ENCODE assay signal across 8 cellular contexts in genomic region chr16:81778861-81779539, GRCh38. TPM values are rescaled to one million over a fixed set of nuclear protein-coding genes. Genes with fewer than 3 reads are reported as not detected.
DNase-seq lines count a peak whose midpoint lies in the region; ATAC-seq and TF ChIP-seq lines count a peak whose summit lies in the region.

PLCG2 (plus strand) TSS chr16:81779291; CDS start chr16:81785990, 6,699 bp downstream.

- TF ChIP-seq POLR2A in adrenal gland (IDR thresholded peaks at IDR 0.05): peak; percentile 9 to 57

- no peaks in the 10 kb centered on the region for H4K20me1 ChIP-seq in DOHH2 (ENCODE audit: control insufficient read depth, insufficient read depth, low read depth, low read length)

- H3K36me3 ChIP-seq in DOHH2 (ENCODE audit: control insufficient read depth, low read length): peaks cover 43% of the 10 kb centered on the region
- no peaks in the 10 kb centered on the region for H3K36me3 ChIP-seq in adrenal gland (replicated peaks in 1 of 2)
- H3K36me3 ChIP-seq in iPS DF 6.9 (ENCODE audit: control insufficient read depth, insufficient read depth, low read length): no peaks in the 10 kb centered on the region
- H3K36me3 ChIP-seq in skeletal muscle tissue (ENCODE audit: control insufficient read depth in 3 of 3, insufficient read depth in 3 of 3, low read length in 3 of 3): no peaks in the 10 kb centered on the region

- POLR2A ChIA-PET in T-cell (lab: Charles Lee): interaction anchor here in 1 of 2 donors (0.8 kb wide), 1 partner anchor 72 kb away, joined by 5 read pairs; no protein-coding TSS in a partner anchor

- H3K9me3 ChIP-seq in DOHH2 (ENCODE audit: control insufficient read depth, insufficient read depth, low read length) (no peaks in the 10 kb centered on the region), adrenal gland (replicated peaks in 1 of 3) (no peaks in the 10 kb centered on the region), iPS DF 6.9 (ENCODE audit: control insufficient read depth, insufficient read depth, low read length) (no peaks in the 10 kb centered on the region), skeletal muscle tissue (ENCODE audit: control insufficient read depth in 3 of 3, low read length in 3 of 3) (no peaks in the 10 kb centered on the region)

- peaks cover 13 to 20% (median 13%) of the 10 kb centered on the region in 3 donors for H3K4me1 Mint-ChIP-seq in T-cell

- H3K9me2 ChIP-seq in DOHH2 (replicated peaks; ENCODE audit: control insufficient read depth, low read length): no peaks in the 10 kb centered on the region

- peak within 1 kb of the TSS; percentile 80 to 84 (median 82) for H3K4me3 Mint-ChIP-seq in T-cell

- H3K36me3 Mint-ChIP-seq in T-cell: no peaks in the 10 kb centered on the region

- peaks cover 52% of the 10 kb centered on the region for H3K79me2 ChIP-seq in DOHH2 (ENCODE audit: control insufficient read depth, low read length)

- peak; percentile 84 for ATAC-seq in GM21423 (IDR thresholded peaks at IDR 0.05; ENCODE audit: unreplicated experiment)
- ATAC-seq in T-cell (replicated peaks in 1 of 4): peak; percentile 90 to 98 (median 94)

- no peaks in the 10 kb centered on the region for H3K9me3 Mint-ChIP-seq in T-cell

- peak within 1 kb of the TSS in 1 of 2 donors; percentile 42 for H3K27ac Mint-ChIP-seq in T-cell

- intact Hi-C loops in adrenal gland (cut with DNase I): no loop called here

- H3K4me3 ChIP-seq in DOHH2 (ENCODE audit: low read length) (peak within 1 kb of the TSS; percentile 95), adrenal gland (peak within 1 kb of the TSS in 3 of 4 donors; percentile 53 to 92 (median 62)), iPS DF 6.9 (ENCODE audit: low read length) (peak within 1 kb of the TSS; percentile 70; the same call in 1 of the 2 replicates), skeletal muscle tissue (ENCODE audit: low read length in 3 of 3) (peak within 1 kb of the TSS; percentile 61 to 64 (median 62))

- WGBS in adrenal gland, 4 donors: 0 to 3% (median 1%) methylated on average over 11 to 78 of the region's 78 CpGs
- WGBS in iPS DF 6.9 (ENCODE audit: insufficient coverage, insufficient read length): no CpG with 5 or more reads among the region's 78 CpGs

- DNase-seq in HUDEP-2 (lab: John Stamatoyannopoulos, UW; ENCODE audit: unreplicated experiment in 76 of 76) (peak in 64 of 76 experiments; percentile 9 to 82 (median 52)), T-cell (peak; percentile 21 to 71 (median 58)), adrenal gland (peak; percentile 48 to 79 (median 68)), iPS DF 6.9 (ENCODE audit: low read depth, low spot score) (peak; percentile 22), dedifferentiated amniotic fluid mesenchymal stem cell (ENCODE audit: extremely low spot score) (no peak)

- no peak for TF ChIP-seq CTCF in DOHH2 (IDR thresholded peaks at IDR 0.05; ENCODE audit: low read depth, low read length, poor library complexity, severe bottlenecking)
- no peak for TF ChIP-seq CTCF in adrenal gland (IDR thresholded peaks at IDR 0.05)

- H3K27me3 Mint-ChIP-seq in T-cell: peaks cover 35 to 46% of the 10 kb centered on the region in 2 donors

- peaks cover 38% of the 10 kb centered on the region for H3F3A ChIP-seq in DOHH2 (ENCODE audit: control insufficient read depth, insufficient read depth)

- CTCF ChIA-PET in T-cell (lab: Charles Lee): no interaction called here

- H3K4me1 ChIP-seq in DOHH2 (ENCODE audit: control insufficient read depth, low read length): peaks cover 81% of the 10 kb centered on the region
- no peaks in the 10 kb centered on the region for H3K4me1 ChIP-seq in adrenal gland (replicated peaks in 1 of 2)
- H3K4me1 ChIP-seq in iPS DF 6.9 (ENCODE audit: control insufficient read depth, insufficient read depth, low read length): no peaks in the 10 kb centered on the region
- H3K4me1 ChIP-seq in skeletal muscle tissue (ENCODE audit: control insufficient read depth in 3 of 3, insufficient read depth in 3 of 3, low read length in 3 of 3): peaks cover 2 to 8% (median 3%) of the 10 kb centered on the region in 3 donors

- H3K27ac ChIP-seq in DOHH2 (ENCODE audit: low read depth, low read length) (peak within 1 kb of the TSS; percentile 85), adrenal gland (peak within 1 kb of the TSS in 3 of 5 donors; percentile 34 to 73 (median 42)), iPS DF 6.9 (ENCODE audit: low read length) (no peak within 1 kb of the TSS), skeletal muscle tissue (ENCODE audit: low read depth, low read length) (no peak within 1 kb of the TSS)

- peak within 1 kb of the TSS; percentile 10 to 45 (median 14) for H3K9ac ChIP-seq in skeletal muscle tissue (ENCODE audit: low read depth in 1 of 3, low read length in 3 of 3)

- no peaks in the 10 kb centered on the region for H3K27me3 ChIP-seq in DOHH2 (ENCODE audit: control insufficient read depth, low read length)
- no peaks in the 10 kb centered on the region for H3K27me3 ChIP-seq in adrenal gland
- H3K27me3 ChIP-seq in iPS DF 6.9 (ENCODE audit: control insufficient read depth, insufficient read depth, low read length): peaks cover 17% of the 10 kb centered on the region
- peaks cover 18 to 22% (median 21%) of the 10 kb centered on the region in 3 donors for H3K27me3 ChIP-seq in skeletal muscle tissue (ENCODE audit: control insufficient read depth in 3 of 3, insufficient read depth in 3 of 3, low read length in 3 of 3)

- H3K4me2 ChIP-seq in DOHH2 (ENCODE audit: low read length): peak within 1 kb of the TSS; percentile 80

RNA-seq across cellular contexts. Expression of gene PLCG2, which starts in this region (rescaled TPM):
- total RNA-seq in T-cell: 10 to 100 TPM in 4 of 5 donors, 1 to 10 TPM in 1; 7.5 to 27.1 (median 12.1) TPM
- 10 to 100 TPM in 5 of 8 donors, 1 to 10 TPM in 3; 4.8 to 47.2 (median 10.9) TPM for total RNA-seq in adrenal gland
- 10 to 100 TPM in 1 of 3 donors, 1 to 10 TPM in 2; 5.1 to 47.6 (median 8.3) TPM for polyA plus RNA-seq in adrenal gland
- 8.4 TPM for total RNA-seq in skeletal muscle tissue

Comparison
In these comparisons a context has a peak if more than half of its experiments do, and no peak if none do; other contexts are left out.
1. H3K27ac ChIP-seq: peak in DOHH2 (single experiment) and adrenal gland (3 of 5); none in iPS DF 6.9 (single experiment) and skeletal muscle tissue (single experiment).
2. Peak in every context shown above with its lines, with median percentiles within 50 percentile points of each other: H3K4me3 ChIP-seq.